Comparison of ENCODE assay signal across 20 cellular contexts in genomic region chr6:29958046-29958445, GRCh38. TPM values are rescaled to one million over a fixed set of nuclear protein-coding genes. Genes with fewer than 3 reads are reported as not detected.
A peak's percentile ranks its signal among the peaks of the same experiment; 100 is the strongest.
DNase-seq lines count a peak whose midpoint lies in the region; ATAC-seq and TF ChIP-seq lines count a peak whose summit lies in the region.
"Had no signal": no experiment of that assay in that cellular context is flagged by ENCODE, and none has a peak within 500 bp of the region (broad histone marks: within the 10 kb centered on the region; RNA-seq: fewer than 3 reads in every experiment).

No MANE protein-coding gene starts in this region.

- ATAC-seq in GM18858 (IDR thresholded peaks at IDR 0.05; ENCODE audit: unreplicated experiment), result no peak
- ATAC-seq: A549 had no signal

- no peak for DNase-seq in activated naive CD4-positive, alpha-beta T cell treated with anti-CD3 and anti-CD28 coated beads, Interleukin-2, amount 10 ng/mL, durations not matched to agents 7 days and 5 days
- DNase-seq in dermis blood vessel endothelial cell, result peak; percentile 14
- DNase-seq in nephron progenitor cell, result no peak
- DNase-seq in SW480 (ENCODE audit: low spot score), result no peak
- no peak for DNase-seq in NCI-H2081 treated with DMSO at 0.1 percent for 48 hours (lab: John Stamatoyannopoulos, UW)
- DNase-seq: 8988T; ACHN; AML-193; C1 segment of cervical spinal cord; Calu3; CD4-positive, alpha-beta memory T cell; COR-L47; DMS53; DMS79 treated with DMSO at 0.1 percent for 48 hours; GF-D8; GOT3; HFFc6 had no signal

- H3K36me3 Mint-ChIP-seq in activated naive CD4-positive, alpha-beta T cell treated with anti-CD3 and anti-CD28 coated beads, Interleukin-2, amount 50 U/mL, for 24 hours, result no peaks in the 10 kb centered on the region
- no peaks in the 10 kb centered on the region for H3K36me3 Mint-ChIP-seq in activated naive CD4-positive, alpha-beta T cell treated with anti-CD3 and anti-CD28 coated beads, Interleukin-2, amount 10 ng/mL, durations not matched to agents 7 days and 5 days
- no peaks in the 10 kb centered on the region for H3K36me3 Mint-ChIP-seq in nephron progenitor cell (ENCODE audit: low read depth)
- H3K36me3 Mint-ChIP-seq: CD4-positive, alpha-beta memory T cell had no signal

- H3K4me3 Mint-ChIP-seq in activated naive CD4-positive, alpha-beta T cell treated with anti-CD3 and anti-CD28 coated beads, Interleukin-2, amount 50 U/mL, for 24 hours, result no peak overlapping the region
- H3K4me3 Mint-ChIP-seq in activated naive CD4-positive, alpha-beta T cell treated with anti-CD3 and anti-CD28 coated beads, Interleukin-2, amount 10 ng/mL, durations not matched to agents 7 days and 5 days, result no peak overlapping the region
- no peak overlapping the region for H3K4me3 Mint-ChIP-seq in nephron progenitor cell
- H3K4me3 Mint-ChIP-seq: CD4-positive, alpha-beta memory T cell; HFFc6 had no signal

- CTCF ChIA-PET in activated naive CD4-positive, alpha-beta T cell treated with anti-CD3 and anti-CD28 coated beads, Interleukin-2, amount 10 ng/mL, durations not matched to agents 7 days and 5 days (lab: Charles Lee), result no interaction called here

- H3K27ac Mint-ChIP-seq in activated naive CD4-positive, alpha-beta T cell treated with anti-CD3 and anti-CD28 coated beads, Interleukin-2, amount 50 U/mL, for 24 hours, result peak overlapping the region; percentile 23
- no peak overlapping the region for H3K27ac Mint-ChIP-seq in activated naive CD4-positive, alpha-beta T cell treated with anti-CD3 and anti-CD28 coated beads, Interleukin-2, amount 10 ng/mL, durations not matched to agents 7 days and 5 days
- peak overlapping the region; percentile 91 for H3K27ac Mint-ChIP-seq in nephron progenitor cell
- H3K27ac Mint-ChIP-seq: HFFc6 had no signal

- peaks cover 8% of the 10 kb centered on the region for H3K4me1 Mint-ChIP-seq in activated naive CD4-positive, alpha-beta T cell treated with anti-CD3 and anti-CD28 coated beads, Interleukin-2, amount 50 U/mL, for 24 hours
- peaks cover 5% of the 10 kb centered on the region for H3K4me1 Mint-ChIP-seq in activated naive CD4-positive, alpha-beta T cell treated with anti-CD3 and anti-CD28 coated beads, Interleukin-2, amount 10 ng/mL, durations not matched to agents 7 days and 5 days
- H3K4me1 Mint-ChIP-seq in nephron progenitor cell, result peaks cover 6% of the 10 kb centered on the region

- no peaks in the 10 kb centered on the region for H3K9me3 Mint-ChIP-seq in activated naive CD4-positive, alpha-beta T cell treated with anti-CD3 and anti-CD28 coated beads, Interleukin-2, amount 50 U/mL, for 24 hours
- no peaks in the 10 kb centered on the region for H3K9me3 Mint-ChIP-seq in activated naive CD4-positive, alpha-beta T cell treated with anti-CD3 and anti-CD28 coated beads, Interleukin-2, amount 10 ng/mL, durations not matched to agents 7 days and 5 days
- H3K9me3 Mint-ChIP-seq in nephron progenitor cell, result peaks cover under 1% of the 10 kb centered on the region
- H3K9me3 Mint-ChIP-seq: CD4-positive, alpha-beta memory T cell; HFFc6 had no signal

- no peak for TF ChIP-seq CTCF in nephron progenitor cell (IDR thresholded peaks at IDR 0.05)

- no peaks in the 10 kb centered on the region for H3K27me3 Mint-ChIP-seq in activated naive CD4-positive, alpha-beta T cell treated with anti-CD3 and anti-CD28 coated beads, Interleukin-2, amount 50 U/mL, for 24 hours
- peaks cover 20% of the 10 kb centered on the region for H3K27me3 Mint-ChIP-seq in activated naive CD4-positive, alpha-beta T cell treated with anti-CD3 and anti-CD28 coated beads, Interleukin-2, amount 10 ng/mL, durations not matched to agents 7 days and 5 days
- peaks cover 12% of the 10 kb centered on the region for H3K27me3 Mint-ChIP-seq in nephron progenitor cell (ENCODE audit: low read depth, poor library complexity)

RNA-seq across cellular contexts. Expression of gene HLA-A, which starts 15.7 kb away (rescaled TPM):
- total RNA-seq in dermis blood vessel endothelial cell, result 595 and 927 TPM in 2 replicates
